17 cellular contexts compared by ENCODE assay signal in the genomic region with DNA sequence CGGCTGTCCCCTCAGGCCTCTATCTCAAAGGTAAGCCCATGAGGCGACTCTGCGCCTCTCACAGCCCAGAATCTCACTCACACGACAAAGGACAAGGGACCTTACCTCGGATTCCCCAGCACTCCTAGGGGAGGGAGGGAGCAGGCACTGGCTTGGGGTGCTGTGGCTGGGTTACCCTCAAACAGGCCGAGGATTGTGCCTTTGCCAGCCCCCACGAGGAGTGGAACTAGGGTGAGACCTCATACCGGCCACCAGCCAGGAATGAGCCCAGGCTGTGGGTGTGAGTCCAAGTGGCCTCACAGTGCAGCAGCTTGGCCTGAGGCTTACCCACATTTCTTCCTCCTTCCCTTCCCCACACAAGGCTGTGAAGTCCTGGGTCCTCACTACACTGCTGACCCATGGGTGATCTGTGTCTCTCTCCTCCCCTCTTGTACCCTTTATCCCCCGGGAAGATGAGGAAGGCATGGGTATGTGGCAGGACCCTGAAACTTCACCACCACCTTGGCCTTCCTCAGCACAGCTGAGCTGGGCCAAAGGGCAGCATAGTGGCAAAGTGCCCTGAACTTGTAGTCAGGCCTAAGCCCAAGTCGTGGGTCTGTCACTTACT. TPM values are rescaled to one million over a fixed set of nuclear protein-coding genes. Genes with fewer than 3 reads are reported as not detected.
A peak's percentile ranks its signal among the peaks of the same experiment; 100 is the strongest.
DNase-seq lines count a peak whose midpoint lies in the region; ATAC-seq, FAIRE-seq and TF ChIP-seq lines count a peak whose summit lies in the region.
"Had no signal": no experiment of that assay in that cellular context is flagged by ENCODE, and none has a peak within 500 bp of the region (broad histone marks: within the 10 kb centered on the region; RNA-seq: fewer than 3 reads in every experiment).

No MANE protein-coding gene starts in this region.

- TF ChIP-seq RAD21 in K562 (CRISPR knock-in tag; conservative IDR thresholded peaks at IDR 0.05 in 1 of 2, IDR thresholded peaks at IDR 0.05 in 1 of 2) = no peak

- no peak for FAIRE-seq in K562 (lab: Jason Lieb, UNC)
- FAIRE-seq: GM18507 had no signal

- H3K9me3 ChIP-seq in K562 (replicated peaks; ENCODE audit: control insufficient read depth, insufficient read depth, low read depth, low read length) = 0 out of 2 replicates have a peak, but pooled peaks cover 2% of the 10 kb centered on the region
- H3K9me3 ChIP-seq in neuronal stem cell (replicated peaks in 1 of 2; ENCODE audit: control insufficient read depth in 2 of 2, insufficient read depth in 1 of 2, low read depth in 1 of 2, low read length in 2 of 2) = no peaks in the 10 kb centered on the region
- H3K9me3 ChIP-seq: SJCRH30 had no signal

- no peak overlapping the region for H3K4me3 ChIP-seq in K562
- no peak overlapping the region for H3K4me3 ChIP-seq in neuronal stem cell (ENCODE audit: low read length in 2 of 2)
- H3K4me3 ChIP-seq: lung, SJCRH30, skin epidermis had no signal

- H3K9me3 Mint-ChIP-seq in activated CD4-positive, alpha-beta T cell treated with anti-CD3 and anti-CD28 coated beads, Interleukin-2, amount 10 ng/mL, durations not matched to agents 24 days and 14 days = no peaks in the 10 kb centered on the region
- H3K9me3 Mint-ChIP-seq in activated CD4-positive, alpha-beta T cell treated with anti-CD3 and anti-CD28 coated beads, Interleukin-2, amount 10 ng/mL, durations not matched to agents 7 days and 5 days = no peaks in the 10 kb centered on the region
- H3K9me3 Mint-ChIP-seq: activated T-helper 17 cell treated with anti-CD3 and anti-CD28 coated beads, Interleukin-2, amount 50 U/mL, for 72 hours had no signal

- peaks cover 9% of the 10 kb centered on the region for H3K79me2 ChIP-seq in K562 (ENCODE audit: control insufficient read depth, insufficient read depth, low read length)

- H3K36me3 Mint-ChIP-seq in activated CD4-positive, alpha-beta T cell treated with anti-CD3 and anti-CD28 coated beads, Interleukin-2, amount 10 ng/mL, durations not matched to agents 24 days and 14 days (ENCODE audit: low read depth) = peaks cover 35% of the 10 kb centered on the region
- H3K36me3 Mint-ChIP-seq in activated CD4-positive, alpha-beta T cell treated with anti-CD3 and anti-CD28 coated beads, Interleukin-2, amount 10 ng/mL, durations not matched to agents 7 days and 5 days (ENCODE audit: low read depth) = peaks cover 22% of the 10 kb centered on the region

- no peak overlapping the region for H3K4me3 Mint-ChIP-seq in activated CD4-positive, alpha-beta T cell treated with anti-CD3 and anti-CD28 coated beads, Interleukin-2, amount 10 ng/mL, durations not matched to agents 24 days and 14 days
- H3K4me3 Mint-ChIP-seq in activated CD4-positive, alpha-beta T cell treated with anti-CD3 and anti-CD28 coated beads, Interleukin-2, amount 10 ng/mL, durations not matched to agents 7 days and 5 days = no peak overlapping the region
- H3K4me3 Mint-ChIP-seq: activated T-helper 17 cell treated with anti-CD3 and anti-CD28 coated beads, Interleukin-2, amount 50 U/mL, for 72 hours had no signal

- H3K27me3 Mint-ChIP-seq in activated CD4-positive, alpha-beta T cell treated with anti-CD3 and anti-CD28 coated beads, Interleukin-2, amount 10 ng/mL, durations not matched to agents 24 days and 14 days = no peaks in the 10 kb centered on the region
- H3K27me3 Mint-ChIP-seq in activated CD4-positive, alpha-beta T cell treated with anti-CD3 and anti-CD28 coated beads, Interleukin-2, amount 10 ng/mL, durations not matched to agents 7 days and 5 days = no peaks in the 10 kb centered on the region
- H3K27me3 Mint-ChIP-seq: activated T-helper 17 cell treated with anti-CD3 and anti-CD28 coated beads, Interleukin-2, amount 50 U/mL, for 72 hours; CD8-positive, alpha-beta memory T cell had no signal

- WGBS in K562 (ENCODE audit: insufficient coverage, low coverage, missing lambda C conversion rate) = 85% methylated on average over 10 of the region's 10 CpGs
- WGBS in neuronal stem cell (ENCODE audit: extremely low coverage in 2 of 2, insufficient read length in 2 of 2, insufficient replicate concordance in 1 of 2), 2 donors = no CpG with 5 or more reads among the region's 10 CpGs

- H3K9me1 ChIP-seq in K562 (ENCODE audit: control insufficient read depth, insufficient read depth, low read length) = no peaks in the 10 kb centered on the region

- peak overlapping the region; percentile 63 for H3K27ac Mint-ChIP-seq in activated CD4-positive, alpha-beta T cell treated with anti-CD3 and anti-CD28 coated beads, Interleukin-2, amount 10 ng/mL, durations not matched to agents 24 days and 14 days
- H3K27ac Mint-ChIP-seq in activated CD4-positive, alpha-beta T cell treated with anti-CD3 and anti-CD28 coated beads, Interleukin-2, amount 10 ng/mL, durations not matched to agents 7 days and 5 days = no peak overlapping the region
- H3K27ac Mint-ChIP-seq: activated T-helper 17 cell treated with anti-CD3 and anti-CD28 coated beads, Interleukin-2, amount 50 U/mL, for 72 hours had no signal

- TF ChIP-seq POLR2A in K562 (conservative IDR thresholded peaks at IDR 0.05) = no peak

- H2BK120ac ChIP-seq in neuronal stem cell (ENCODE audit: low read depth, low read length) = no peak overlapping the region

- TF ChIP-seq CTCF in K562 (IDR thresholded peaks at IDR 0.05 in 2 of 3, conservative IDR thresholded peaks at IDR 0.05 in 1 of 3; ENCODE audit: insufficient read depth in 2 of 3, low read depth in 1 of 3, low read length in 3 of 3) = no peak

- no peak for ATAC-seq in K562
- ATAC-seq: activated T-helper 17 cell treated with anti-CD3 and anti-CD28 coated beads, Interleukin-2, amount 50 U/mL, for 72 hours had no signal

- H3K36me3 ChIP-seq in K562 (ENCODE audit: control insufficient read depth, insufficient read depth, low read length) (peaks cover 44% of the 10 kb centered on the region; the same call in 2 of the 3 replicates), neuronal stem cell (replicated peaks in 1 of 2; ENCODE audit: control insufficient read depth in 2 of 2, insufficient read depth in 2 of 2, low read length in 2 of 2) (peaks cover 24 to 47% of the 10 kb centered on the region in 2 donors)

- H2AFZ ChIP-seq in K562 (ENCODE audit: low read depth, low read length) (no peak overlapping the region), neuronal stem cell (ENCODE audit: low read length) (no peak overlapping the region)

- no peak overlapping the region for H2BK15ac ChIP-seq in neuronal stem cell (ENCODE audit: low read length)

- peak overlapping the region; percentile 26 for H3K14ac ChIP-seq in neuronal stem cell (ENCODE audit: low read length)

- DNase-seq in activated CD4-positive, alpha-beta T cell treated with anti-CD3 and anti-CD28 coated beads, Interleukin-2, amount 10 ng/mL, durations not matched to agents 24 days and 14 days = no peak
- no peak for DNase-seq in activated CD4-positive, alpha-beta T cell treated with anti-CD3 and anti-CD28 coated beads, Interleukin-2, amount 10 ng/mL, durations not matched to agents 7 days and 5 days
- no peak for DNase-seq in K562 (ENCODE audit: extremely low read depth in 1 of 4, low spot score in 3 of 4)
- no peak for DNase-seq in neuronal stem cell (ENCODE audit: low spot score)
- no peak for DNase-seq in NCI-H1930 (lab: John Stamatoyannopoulos, UW)
- no peak for DNase-seq in NCI-H1436 treated with DMSO at 0.1 percent for 48 hours (lab: John Stamatoyannopoulos, UW)
- DNase-seq: activated CD4-positive, alpha-beta T cell treated with anti-CD3 and anti-CD28 coated beads, Interleukin-2, amount 50 U/mL, for 4 hours; CD8-positive, alpha-beta memory T cell; effector CD4-positive, alpha-beta T cell; NCI-H1092 treated with DMSO at 0.1 percent for 48 hours; NCI-H2227 treated with DMSO at 0.1 percent for 48 hours; occipital lobe; SJCRH30 had no signal

- intact Hi-C loops in activated CD4-positive, alpha-beta T cell treated with anti-CD3 and anti-CD28 coated beads, Interleukin-2, amount 10 ng/mL, durations not matched to agents 24 days and 14 days (cut with micrococcal nuclease) = no loop called here
- intact Hi-C loops in K562 (cut with micrococcal nuclease) = no loop called here

- POLR2A ChIA-PET in activated CD4-positive, alpha-beta T cell treated with anti-CD3 and anti-CD28 coated beads, Interleukin-2, amount 10 ng/mL, durations not matched to agents 7 days and 5 days (lab: Charles Lee) = no interaction called here
- POLR2A ChIA-PET in K562 (lab: Yijun Ruan, JAX) = interaction anchor here (0.9 to 8.7 kb wide), 7 partner anchors 12 to 66 kb away, joined by 3 to 133 read pairs (median 4); a partner anchor contains a TSS

- in situ Hi-C loops in K562 (cut with MboI) = no loop called here

- H3K27me3 ChIP-seq in K562 (ENCODE audit: control insufficient read depth in 2 of 2, insufficient read depth in 2 of 2, low read length in 2 of 2) (no peaks in the 10 kb centered on the region), neuronal stem cell (ENCODE audit: control insufficient read depth in 3 of 3, insufficient read depth in 3 of 3, low read depth in 1 of 3, low read length in 3 of 3) (no peaks in the 10 kb centered on the region)
- H3K27me3 ChIP-seq: SJCRH30 had no signal

- no peak overlapping the region for H4K8ac ChIP-seq in neuronal stem cell (ENCODE audit: low read depth, low read length)

- H3K4me1 ChIP-seq in K562 (replicated peaks in 1 of 2; ENCODE audit: control insufficient read depth in 2 of 2, insufficient read depth in 2 of 2, low read length in 2 of 2) (peaks cover 7 to 18% of the 10 kb centered on the region in 2 experiments; a peak in 4 of 5 replicates), neuronal stem cell (ENCODE audit: control insufficient read depth in 2 of 2, insufficient read depth in 1 of 2, low read depth in 1 of 2, low read length in 2 of 2) (peaks cover 18 to 23% of the 10 kb centered on the region in 2 donors)
- H3K4me1 ChIP-seq: SJCRH30 had no signal

- peak overlapping the region; percentile 37 for H2AK5ac ChIP-seq in neuronal stem cell (ENCODE audit: low read depth, low read length)

- peak overlapping the region; percentile 67 for H3K4ac ChIP-seq in neuronal stem cell (ENCODE audit: low read length)

- H4K91ac ChIP-seq in neuronal stem cell (ENCODE audit: low read depth, low read length, poor library complexity) = no peak overlapping the region

- H3K18ac ChIP-seq in neuronal stem cell (ENCODE audit: low read length) = no peak overlapping the region

- no peaks in the 10 kb centered on the region; the same call in 1 of the 2 replicates for H4K20me1 ChIP-seq in K562 (replicated peaks; ENCODE audit: control insufficient read depth, insufficient read depth, low read length)

- TF ChIP-seq EP300 in K562 (IDR thresholded peaks at IDR 0.05; ENCODE audit: low read length) = no peak

- H2BK12ac ChIP-seq in neuronal stem cell (ENCODE audit: low read length) = no peak overlapping the region

- no peak overlapping the region for H3K27ac ChIP-seq in K562 (ENCODE audit: extremely low read depth, low read depth, low read length)
- H3K27ac ChIP-seq in neuronal stem cell (replicated peaks; ENCODE audit: low read length) = no peak overlapping the region
- H3K27ac ChIP-seq: SJCRH30 had no signal

- CTCF ChIA-PET in activated CD4-positive, alpha-beta T cell treated with anti-CD3 and anti-CD28 coated beads, Interleukin-2, amount 10 ng/mL, durations not matched to agents 7 days and 5 days (lab: Charles Lee) = interaction anchor here (1.0 kb wide), 1 partner anchor 9 kb away, joined by 3 read pairs; no protein-coding TSS in a partner anchor
- CTCF ChIA-PET in K562 (lab: Yijun Ruan, JAX; ENCODE audit: low intra/inter-chr PET ratio) = no interaction called here

- H3K4me2 ChIP-seq in K562 (ENCODE audit: insufficient read depth, low read length) = no peak overlapping the region
- no peak overlapping the region for H3K4me2 ChIP-seq in neuronal stem cell (ENCODE audit: insufficient read depth, low read length, poor library complexity, severe bottlenecking)

- H2BK5ac ChIP-seq in neuronal stem cell (ENCODE audit: low read length) = peak overlapping the region; percentile 33

- H3K79me1 ChIP-seq in neuronal stem cell (ENCODE audit: low read depth, low read length) = peaks cover 9% of the 10 kb centered on the region

- H3K23ac ChIP-seq in neuronal stem cell (ENCODE audit: low read depth, low read length, poor library complexity) = peak overlapping the region; percentile 11

- H3K9ac ChIP-seq in K562 (ENCODE audit: insufficient read depth in 1 of 2, low read depth in 2 of 2, low read length in 2 of 2) (peak overlapping the region in 1 of 2 experiments; percentile 65; a peak in 2 of 4 replicates), neuronal stem cell (ENCODE audit: low read depth, low read length, poor library complexity) (peak overlapping the region; percentile 72)

- no TSS peak for BruUV-seq in K562 (replicated peaks; lab: Mats Ljungman, UMichigan)

- peaks cover 8% of the 10 kb centered on the region for H3K4me1 Mint-ChIP-seq in activated CD4-positive, alpha-beta T cell treated with anti-CD3 and anti-CD28 coated beads, Interleukin-2, amount 10 ng/mL, durations not matched to agents 24 days and 14 days
- peaks cover 7% of the 10 kb centered on the region for H3K4me1 Mint-ChIP-seq in activated CD4-positive, alpha-beta T cell treated with anti-CD3 and anti-CD28 coated beads, Interleukin-2, amount 10 ng/mL, durations not matched to agents 7 days and 5 days

RNA-seq across cellular contexts. Expression of a gene that starts 5.9 kb away (rescaled TPM):
- total RNA-seq in activated CD4-positive, alpha-beta T cell treated with anti-CD3 and anti-CD28 coated beads, Interleukin-2, amount 10 ng/mL, durations not matched to agents 24 days and 14 days = 6.0 TPM in 2 replicates
- total RNA-seq in activated CD4-positive, alpha-beta T cell treated with anti-CD3 and anti-CD28 coated beads, Interleukin-2, amount 10 ng/mL, durations not matched to agents 7 days and 5 days = 1 to 10 TPM; 5.5 to 5.7 TPM
- total RNA-seq in K562 (2011; cell fraction: chromatin; rRNA removed; ENCODE audit: low replicate concordance) = 25.9 and 39.2 TPM in 2 replicates
- 26.1 and 28.0 TPM in 2 replicates for total RNA-seq in K562 (2011; cell fraction: nucleolus; rRNA removed)
- 25.2 and 29.9 TPM in 2 replicates for total RNA-seq in K562 (2011; cell fraction: nucleoplasm; rRNA removed)
- total RNA-seq in K562 (2014; rRNA removed) (5.9 and 6.6 TPM in 2 replicates), K562 (2014; rRNA removed; fragmentation: Illumina TruSeq; extraction: Trizol) (2.7 and 2.9 TPM in 2 replicates), K562 (2015; rRNA removed; fragmentation: Illumina TruSeq; extraction: Trizol) (4.7 and 5.4 TPM in 2 replicates), K562 (2021) (5.3 and 5.6 TPM in 2 replicates)
- polyA plus RNA-seq in K562 (2011; rRNA removed) (7.0 and 7.3 TPM in 2 replicates), K562 (2014; fragmentation: Illumina TruSeq; extraction: Trizol) (5.4 and 6.7 TPM in 2 replicates), K562 (2014; fragmentation: Nextera tagmentation; extraction: Ambion mirVana) (1 to 10 TPM in 1 of 2 experiments, under 1 TPM in 1; 0.78 to 1.3 TPM), K562 (2014; rRNA removed) (13.1 and 16.2 TPM in 2 replicates)
- 5.1 and 6.1 TPM in 2 replicates for polyA plus RNA-seq in K562 (2011; cell fraction: cytosol; rRNA removed)
- 28.0 and 51.9 TPM in 2 replicates for polyA plus RNA-seq in K562 (2011; cell fraction: nucleus; rRNA removed)
- polyA plus RNA-seq in K562 (2012) = 5.9 and 11.2 TPM in 2 replicates
- polyA minus RNA-seq in K562 (2011; rRNA and poly(A)+ RNA removed) = 2.1 and 3.2 TPM in 2 replicates
- polyA minus RNA-seq in K562 (2011; cell fraction: cytosol; rRNA and poly(A)+ RNA removed) = 1.0 and 3.0 TPM in 2 replicates
- 5.7 and 7.2 TPM in 2 replicates for polyA minus RNA-seq in K562 (2011; cell fraction: nucleus; rRNA and poly(A)+ RNA removed)
- polyA plus RNA-seq in neuronal stem cell (2013, experiment 1 of 2) = 24.4 TPM
- 25.2 TPM for polyA plus RNA-seq in neuronal stem cell (2013, experiment 2 of 2)

RNA-seq across cellular contexts. Expression of a gene that starts 11.8 kb away (rescaled TPM):
- total RNA-seq in activated CD4-positive, alpha-beta T cell treated with anti-CD3 and anti-CD28 coated beads, Interleukin-2, amount 10 ng/mL, durations not matched to agents 24 days and 14 days = 19.2 and 20.6 TPM in 2 replicates
- 10 to 100 TPM; 11.0 to 11.8 TPM for total RNA-seq in activated CD4-positive, alpha-beta T cell treated with anti-CD3 and anti-CD28 coated beads, Interleukin-2, amount 10 ng/mL, durations not matched to agents 7 days and 5 days
- 3.0 and 5.4 TPM in 2 replicates for total RNA-seq in K562 (2011; cell fraction: chromatin; rRNA removed; ENCODE audit: low replicate concordance)
- total RNA-seq in K562 (2011; cell fraction: nucleolus; rRNA removed) = 1.2 and 2.6 TPM in 2 replicates
- total RNA-seq in K562 (2011; cell fraction: nucleoplasm; rRNA removed) = 2.2 and 3.7 TPM in 2 replicates
- total RNA-seq in K562 (2014; rRNA removed) (0.37 and 3.8 TPM in 2 replicates), K562 (2014; rRNA removed; fragmentation: Illumina TruSeq; extraction: Trizol) (0.29 and 0.47 TPM in 2 replicates), K562 (2015; rRNA removed; fragmentation: Illumina TruSeq; extraction: Trizol) (0.18 and 0.26 TPM in 2 replicates), K562 (2021) (0.92 and 2.1 TPM in 2 replicates)
- polyA plus RNA-seq in K562 (2011; rRNA removed) (0.60 and 0.81 TPM in 2 replicates), K562 (2014; fragmentation: Illumina TruSeq; extraction: Trizol) (0.19 TPM in 1 of 2 replicates, not detected in the other), K562 (2014; fragmentation: Nextera tagmentation; extraction: Ambion mirVana) (under 1 TPM in 1 of 2 experiments, not detected in 1; 0.07 TPM), K562 (2014; rRNA removed) (0.44 and 1.0 TPM in 2 replicates)
- 0.45 and 0.53 TPM in 2 replicates for polyA plus RNA-seq in K562 (2011; cell fraction: cytosol; rRNA removed)
- polyA plus RNA-seq in K562 (2011; cell fraction: nucleus; rRNA removed) = 1.3 and 3.1 TPM in 2 replicates
- polyA plus RNA-seq in K562 (2012) = 0.10 and 0.36 TPM in 2 replicates
- polyA minus RNA-seq in K562 (2011; rRNA and poly(A)+ RNA removed) = not detected in 2 replicates
- 3.1 TPM in 1 of 2 replicates, not detected in the other for polyA minus RNA-seq in K562 (2011; cell fraction: cytosol; rRNA and poly(A)+ RNA removed)
- polyA minus RNA-seq in K562 (2011; cell fraction: nucleus; rRNA and poly(A)+ RNA removed) = 0.81 and 1.3 TPM in 2 replicates
- polyA plus RNA-seq in neuronal stem cell (2013, experiment 1 of 2) = 76.6 TPM
- 73.6 TPM for polyA plus RNA-seq in neuronal stem cell (2013, experiment 2 of 2)

RNA-seq across cellular contexts. Expression of a gene that starts 14.0 kb away (rescaled TPM):
- total RNA-seq in activated CD4-positive, alpha-beta T cell treated with anti-CD3 and anti-CD28 coated beads, Interleukin-2, amount 10 ng/mL, durations not matched to agents 24 days and 14 days = 1,588 and 1,610 TPM in 2 replicates
- 1,000 to 10,000 TPM; 1,884 to 2,250 TPM for total RNA-seq in activated CD4-positive, alpha-beta T cell treated with anti-CD3 and anti-CD28 coated beads, Interleukin-2, amount 10 ng/mL, durations not matched to agents 7 days and 5 days
- 434 and 501 TPM in 2 replicates for total RNA-seq in K562 (2011; cell fraction: chromatin; rRNA removed; ENCODE audit: low replicate concordance)
- total RNA-seq in K562 (2011; cell fraction: nucleolus; rRNA removed) = 468 and 553 TPM in 2 replicates
- total RNA-seq in K562 (2011; cell fraction: nucleoplasm; rRNA removed) = 654 and 1,193 TPM in 2 replicates
- total RNA-seq in K562 (2014; rRNA removed) (1,152 and 1,205 TPM in 2 replicates), K562 (2014; rRNA removed; fragmentation: Illumina TruSeq; extraction: Trizol) (2,395 and 2,469 TPM in 2 replicates), K562 (2015; rRNA removed; fragmentation: Illumina TruSeq; extraction: Trizol) (1,764 and 1,818 TPM in 2 replicates), K562 (2021) (2,532 and 2,839 TPM in 2 replicates)
- polyA plus RNA-seq in K562 (2011; rRNA removed) (2,188 and 2,272 TPM in 2 replicates), K562 (2014; fragmentation: Illumina TruSeq; extraction: Trizol) (1,539 and 1,550 TPM in 2 replicates), K562 (2014; fragmentation: Nextera tagmentation; extraction: Ambion mirVana) (1,000 to 10,000 TPM; 6,705 to 7,115 TPM), K562 (2014; rRNA removed) (1,016 and 1,176 TPM in 2 replicates)
- polyA plus RNA-seq in K562 (2011; cell fraction: cytosol; rRNA removed) = 483 and 1,010 TPM in 2 replicates
- polyA plus RNA-seq in K562 (2011; cell fraction: nucleus; rRNA removed) = 376 and 671 TPM in 2 replicates
- 2,873 and 3,044 TPM in 2 replicates for polyA plus RNA-seq in K562 (2012)
- 3,418 and 5,037 TPM in 2 replicates for polyA minus RNA-seq in K562 (2011; rRNA and poly(A)+ RNA removed)
- polyA minus RNA-seq in K562 (2011; cell fraction: cytosol; rRNA and poly(A)+ RNA removed) = 735 and 1,003 TPM in 2 replicates
- 214 and 406 TPM in 2 replicates for polyA minus RNA-seq in K562 (2011; cell fraction: nucleus; rRNA and poly(A)+ RNA removed)
- polyA plus RNA-seq in neuronal stem cell (2013, experiment 1 of 2) = 3,397 TPM
- 3,279 TPM for polyA plus RNA-seq in neuronal stem cell (2013, experiment 2 of 2)

RNA-seq across cellular contexts. Expression of a gene that starts 20.2 kb away (rescaled TPM):
- 12.5 and 16.8 TPM in 2 replicates for total RNA-seq in activated CD4-positive, alpha-beta T cell treated with anti-CD3 and anti-CD28 coated beads, Interleukin-2, amount 10 ng/mL, durations not matched to agents 24 days and 14 days
- total RNA-seq in activated CD4-positive, alpha-beta T cell treated with anti-CD3 and anti-CD28 coated beads, Interleukin-2, amount 10 ng/mL, durations not matched to agents 7 days and 5 days = 1 to 10 TPM; 2.1 to 2.3 TPM
- total RNA-seq in K562 (2011; cell fraction: chromatin; rRNA removed; ENCODE audit: low replicate concordance) = 34.1 and 67.7 TPM in 2 replicates
- total RNA-seq in K562 (2011; cell fraction: nucleolus; rRNA removed) = 59.7 and 73.9 TPM in 2 replicates
- 47.7 and 50.0 TPM in 2 replicates for total RNA-seq in K562 (2011; cell fraction: nucleoplasm; rRNA removed)
- total RNA-seq in K562 (2014; rRNA removed) (15.8 and 26.0 TPM in 2 replicates), K562 (2014; rRNA removed; fragmentation: Illumina TruSeq; extraction: Trizol) (19.7 and 21.7 TPM in 2 replicates), K562 (2015; rRNA removed; fragmentation: Illumina TruSeq; extraction: Trizol) (15.7 and 18.1 TPM in 2 replicates), K562 (2021) (27.1 and 29.5 TPM in 2 replicates)
- polyA plus RNA-seq in K562 (2011; rRNA removed) (17.2 and 33.2 TPM in 2 replicates), K562 (2014; fragmentation: Illumina TruSeq; extraction: Trizol) (34.2 and 37.7 TPM in 2 replicates), K562 (2014; fragmentation: Nextera tagmentation; extraction: Ambion mirVana) (10 to 100 TPM in 1 of 2 experiments, 1 to 10 TPM in 1; 6.8 to 10.2 TPM), K562 (2014; rRNA removed) (25.0 and 34.7 TPM in 2 replicates)
- 28.5 and 69.2 TPM in 2 replicates for polyA plus RNA-seq in K562 (2011; cell fraction: cytosol; rRNA removed)
- 25.3 and 42.9 TPM in 2 replicates for polyA plus RNA-seq in K562 (2011; cell fraction: nucleus; rRNA removed)
- polyA plus RNA-seq in K562 (2012) = 14.3 and 27.8 TPM in 2 replicates
- 15.8 and 41.3 TPM in 2 replicates for polyA minus RNA-seq in K562 (2011; rRNA and poly(A)+ RNA removed)
- polyA minus RNA-seq in K562 (2011; cell fraction: cytosol; rRNA and poly(A)+ RNA removed) = 7.2 and 13.1 TPM in 2 replicates
- 32.4 and 42.9 TPM in 2 replicates for polyA minus RNA-seq in K562 (2011; cell fraction: nucleus; rRNA and poly(A)+ RNA removed)
- 9.1 TPM for polyA plus RNA-seq in neuronal stem cell (2013, experiment 1 of 2)
- polyA plus RNA-seq in neuronal stem cell (2013, experiment 2 of 2) = 8.3 TPM
- total RNA-seq: occipital lobe had no signal
- polyA plus RNA-seq: CD8-positive, alpha-beta memory T cell had no signal

RNA-seq across cellular contexts. Expression of a gene that starts 22.8 kb away (rescaled TPM):
- 5.5 and 6.1 TPM in 2 replicates for total RNA-seq in activated CD4-positive, alpha-beta T cell treated with anti-CD3 and anti-CD28 coated beads, Interleukin-2, amount 10 ng/mL, durations not matched to agents 24 days and 14 days
- 1 to 10 TPM; 7.3 TPM for total RNA-seq in activated CD4-positive, alpha-beta T cell treated with anti-CD3 and anti-CD28 coated beads, Interleukin-2, amount 10 ng/mL, durations not matched to agents 7 days and 5 days
- total RNA-seq in K562 (2011; cell fraction: chromatin; rRNA removed; ENCODE audit: low replicate concordance) = 53.1 and 144 TPM in 2 replicates
- total RNA-seq in K562 (2011; cell fraction: nucleolus; rRNA removed) = 60.9 and 78.0 TPM in 2 replicates
- total RNA-seq in K562 (2011; cell fraction: nucleoplasm; rRNA removed) = 42.5 and 50.3 TPM in 2 replicates
- total RNA-seq in K562 (2014; rRNA removed) (4.6 and 5.8 TPM in 2 replicates), K562 (2014; rRNA removed; fragmentation: Illumina TruSeq; extraction: Trizol) (3.9 TPM in 2 replicates), K562 (2015; rRNA removed; fragmentation: Illumina TruSeq; extraction: Trizol) (3.6 and 4.5 TPM in 2 replicates), K562 (2021) (6.4 and 7.8 TPM in 2 replicates)
- polyA plus RNA-seq in K562 (2011; rRNA removed) (16.6 and 17.7 TPM in 2 replicates), K562 (2014; fragmentation: Illumina TruSeq; extraction: Trizol) (5.7 and 8.2 TPM in 2 replicates), K562 (2014; fragmentation: Nextera tagmentation; extraction: Ambion mirVana) (1 to 10 TPM in 1 of 2 experiments, under 1 TPM in 1; 0.98 to 1.6 TPM), K562 (2014; rRNA removed) (7.6 and 10.3 TPM in 2 replicates)
- 11.0 and 15.6 TPM in 2 replicates for polyA plus RNA-seq in K562 (2011; cell fraction: cytosol; rRNA removed)
- polyA plus RNA-seq in K562 (2011; cell fraction: nucleus; rRNA removed) = 27.1 and 34.4 TPM in 2 replicates
- 5.1 and 5.5 TPM in 2 replicates for polyA plus RNA-seq in K562 (2012)
- 23.5 and 32.9 TPM in 2 replicates for polyA minus RNA-seq in K562 (2011; rRNA and poly(A)+ RNA removed)
- 9.6 and 10.3 TPM in 2 replicates for polyA minus RNA-seq in K562 (2011; cell fraction: cytosol; rRNA and poly(A)+ RNA removed)
- 18.8 and 23.9 TPM in 2 replicates for polyA minus RNA-seq in K562 (2011; cell fraction: nucleus; rRNA and poly(A)+ RNA removed)
- 4.5 TPM for polyA plus RNA-seq in neuronal stem cell (2013, experiment 1 of 2)
- 4.3 TPM for polyA plus RNA-seq in neuronal stem cell (2013, experiment 2 of 2)
